In the genomic region with DNA sequence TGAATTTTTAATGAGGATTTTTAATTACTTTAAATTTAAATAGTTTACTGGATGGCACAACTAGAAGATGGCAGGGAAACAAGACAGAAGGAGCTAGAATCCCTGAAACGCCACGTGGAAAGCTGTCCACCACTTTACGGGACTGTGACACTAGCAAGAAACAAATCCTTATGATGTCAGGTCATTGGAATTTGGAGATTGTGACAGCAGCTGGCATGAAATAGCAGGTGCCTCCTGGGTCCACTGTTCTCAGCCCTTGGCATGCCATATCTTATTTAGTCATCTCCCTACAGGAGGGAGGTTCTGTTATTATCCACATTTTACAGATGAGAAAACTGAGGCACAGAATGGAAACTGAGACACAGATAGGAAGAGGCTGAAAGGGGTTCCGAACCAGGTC, we compare ENCODE assay signal across 13 cellular contexts.
"Had no signal": no experiment of that assay in that cellular context is flagged by ENCODE, and none has a peak within 500 bp of the region (broad histone marks: within the 10 kb centered on the region; RNA-seq: fewer than 3 reads in every experiment).

No MANE protein-coding gene starts in this region.

- H3K27me3 Mint-ChIP-seq: activated naive CD8-positive, alpha-beta T cell treated with anti-CD3 and anti-CD28 coated beads, Interleukin-2, amount 10 ng/mL, durations not matched to agents 7 days and 5 days had no signal

- H3K4me3 ChIP-seq: right lobe of liver had no signal

- H3K4me1 Mint-ChIP-seq: mesothelial cell of epicardium had no signal

- H3K27ac Mint-ChIP-seq: activated naive CD8-positive, alpha-beta T cell treated with anti-CD3 and anti-CD28 coated beads, Interleukin-2, amount 10 ng/mL, durations not matched to agents 7 days and 5 days; mesothelial cell of epicardium; naive thymus-derived CD4-positive, alpha-beta T cell had no signal

- H3K27me3 ChIP-seq: right lobe of liver had no signal

- H3K27ac ChIP-seq: neutrophil, right lobe of liver had no signal

- ATAC-seq: activated CD4-positive, CD25-positive, alpha-beta regulatory T cell treated with anti-CD3 and anti-CD28 coated beads, Interleukin-2, amount 50 U/mL, for 24 hours; naive thymus-derived CD4-positive, alpha-beta T cell had no signal

- H3K9me3 ChIP-seq: neutrophil, right lobe of liver had no signal

- H3K36me3 Mint-ChIP-seq: mesothelial cell of epicardium had no signal

- H3K4me3 Mint-ChIP-seq: activated naive CD8-positive, alpha-beta T cell treated with anti-CD3 and anti-CD28 coated beads, Interleukin-2, amount 10 ng/mL, durations not matched to agents 7 days and 5 days; mesothelial cell of epicardium had no signal

- H3K36me3 ChIP-seq: neutrophil, right lobe of liver had no signal

- DNase-seq: activated CD4-positive, alpha-beta T cell treated with anti-CD3 and anti-CD28 coated beads, Interleukin-2, amount 50 U/mL, for 48 hours; activated gamma-delta T cell treated with Interleukin-2 at 50 U/mL for 16 hours; activated naive CD8-positive, alpha-beta T cell treated with anti-CD3 and anti-CD28 coated beads, Interleukin-2, amount 10 ng/mL, durations not matched to agents 7 days and 5 days; anterior cingulate cortex; effector CD8-positive, alpha-beta T cell; naive thymus-derived CD4-positive, alpha-beta T cell; right lobe of liver; stimulated activated CD4-positive, alpha-beta T cell treated with anti-CD3 and anti-CD28 coated beads, Interleukin-2, amount 100 ng/mL, for 24 hours; stimulated activated naive CD4-positive, alpha-beta T cell; substantia nigra had no signal
